11 cellular contexts compared by ENCODE assay signal in genomic region chr2:86443601-86444000, GRCh38. TPM values are rescaled to one million over a fixed set of nuclear protein-coding genes. Genes with fewer than 3 reads are reported as not detected.
DNase-seq lines count a peak whose midpoint lies in the region; ATAC-seq lines count a peak whose summit lies in the region.
"Had no signal": no experiment of that assay in that cellular context is flagged by ENCODE, and none has a peak within 500 bp of the region (broad histone marks: within the 10 kb centered on the region; RNA-seq: fewer than 3 reads in every experiment).

No MANE protein-coding gene starts in this region.

- H3K4me1 Mint-ChIP-seq in T-helper 1 cell treated with Interleukin-12 subunit alpha and Interleukin-12 subunit beta and Interleukin-4 antibody, amounts not matched to agents 30 μg/mL and 1 μg/mL, for 36 hours (ENCODE audit: low read depth): peaks cover 61% of the 10 kb centered on the region
- H3K4me1 Mint-ChIP-seq in activated T-helper 1 cell treated with anti-CD3 and anti-CD28 coated beads, Interleukin-12 subunit alpha, Interleukin-12 subunit beta, Interleukin-2, Interleukin-4 antibody, amounts not matched to agents 30 ng/mL and 10 ng/mL and 1 ng/mL, durations not matched to agents 14 hours and 24 hours and 36 hours (ENCODE audit: low read depth): peaks cover 69% of the 10 kb centered on the region

- WGBS in right cardiac atrium: 59% methylated on average over 4 of the region's 4 CpGs

- H3K27ac ChIP-seq in right cardiac atrium (ENCODE audit: low read length): no peak overlapping the region
- H3K27ac ChIP-seq in skin epidermis: peak overlapping the region in 10 of 21 experiments; percentile 14 to 59 (median 36)

- intact Hi-C loops in activated T-helper 1 cell treated with anti-CD3 and anti-CD28 coated beads, Interleukin-12 subunit alpha, Interleukin-12 subunit beta, Interleukin-2, Interleukin-4 antibody, amounts not matched to agents 30 ng/mL and 10 ng/mL and 1 ng/mL, durations not matched to agents 14 hours and 24 hours and 36 hours (cut with micrococcal nuclease): loop anchor here (2.0 to 10.0 kb wide), 5 partner anchors 41 to 1091 kb away; partner anchors contain the start of genes C2orf68, CAPG, ELMOD3 and RETSAT
- intact Hi-C loops in right cardiac atrium (cut with DNase I): loop anchor here in 1 of 4 donors (10.0 kb wide), 2 partner anchors 219 to 249 kb away; partner anchors contain the start of genes IMMT and MRPL35

- H3K9me3 Mint-ChIP-seq in T-helper 1 cell treated with Interleukin-12 subunit alpha and Interleukin-12 subunit beta and Interleukin-4 antibody, amounts not matched to agents 30 μg/mL and 1 μg/mL, for 36 hours: peaks cover 15% of the 10 kb centered on the region
- peaks cover 17% of the 10 kb centered on the region for H3K9me3 Mint-ChIP-seq in activated T-helper 1 cell treated with anti-CD3 and anti-CD28 coated beads, Interleukin-12 subunit alpha, Interleukin-12 subunit beta, Interleukin-2, Interleukin-4 antibody, amounts not matched to agents 30 ng/mL and 10 ng/mL and 1 ng/mL, durations not matched to agents 14 hours and 24 hours and 36 hours

- peaks cover 62% of the 10 kb centered on the region for H3K36me3 Mint-ChIP-seq in T-helper 1 cell treated with Interleukin-12 subunit alpha and Interleukin-12 subunit beta and Interleukin-4 antibody, amounts not matched to agents 30 μg/mL and 1 μg/mL, for 36 hours (ENCODE audit: low read depth)
- H3K36me3 Mint-ChIP-seq in activated T-helper 1 cell treated with anti-CD3 and anti-CD28 coated beads, Interleukin-12 subunit alpha, Interleukin-12 subunit beta, Interleukin-2, Interleukin-4 antibody, amounts not matched to agents 30 ng/mL and 10 ng/mL and 1 ng/mL, durations not matched to agents 14 hours and 24 hours and 36 hours (ENCODE audit: low read depth): peaks cover 47% of the 10 kb centered on the region

- H3K27ac Mint-ChIP-seq in T-helper 1 cell treated with Interleukin-12 subunit alpha and Interleukin-12 subunit beta and Interleukin-4 antibody, amounts not matched to agents 30 μg/mL and 1 μg/mL, for 36 hours: peak overlapping the region; percentile 98
- H3K27ac Mint-ChIP-seq in activated T-helper 1 cell treated with anti-CD3 and anti-CD28 coated beads, Interleukin-12 subunit alpha, Interleukin-12 subunit beta, Interleukin-2, Interleukin-4 antibody, amounts not matched to agents 30 ng/mL and 10 ng/mL and 1 ng/mL, durations not matched to agents 14 hours and 24 hours and 36 hours: peak overlapping the region; percentile 27

- peaks cover 7% of the 10 kb centered on the region for H3K4me1 ChIP-seq in right cardiac atrium (ENCODE audit: control insufficient read depth, insufficient read depth, low read length)

- H3K27me3 ChIP-seq in right cardiac atrium (ENCODE audit: control insufficient read depth, insufficient read depth): no peaks in the 10 kb centered on the region

- H3K4me3 Mint-ChIP-seq in T-helper 1 cell treated with Interleukin-12 subunit alpha and Interleukin-12 subunit beta and Interleukin-4 antibody, amounts not matched to agents 30 μg/mL and 1 μg/mL, for 36 hours: peak overlapping the region; percentile 96
- peak overlapping the region; percentile 96 for H3K4me3 Mint-ChIP-seq in activated T-helper 1 cell treated with anti-CD3 and anti-CD28 coated beads, Interleukin-12 subunit alpha, Interleukin-12 subunit beta, Interleukin-2, Interleukin-4 antibody, amounts not matched to agents 30 ng/mL and 10 ng/mL and 1 ng/mL, durations not matched to agents 14 hours and 24 hours and 36 hours

- DNase-seq in T-helper 1 cell: no peak
- no peak for DNase-seq in activated T-helper 1 cell treated with anti-CD3 and anti-CD28 coated beads, Interleukin-12 subunit alpha, Interleukin-12 subunit beta, Interleukin-2, Interleukin-4 antibody, amounts not matched to agents 30 ng/mL and 10 ng/mL and 1 ng/mL, durations not matched to agents 14 hours and 24 hours and 36 hours (ENCODE audit: low spot score)
- no peak for DNase-seq in right cardiac atrium
- DNase-seq in NCI-H2171 (lab: John Stamatoyannopoulos, UW): no peak
- DNase-seq in activated CD4-positive, CD25-positive, alpha-beta regulatory T cell (lab: John Stamatoyannopoulos, UW): no peak
- DNase-seq: 8988T, NCI-H748 treated with DMSO at 0.1 percent for 48 hours, posterior cingulate gyrus had no signal

- ATAC-seq in right cardiac atrium (no peak), GM21381 (IDR thresholded peaks at IDR 0.05; ENCODE audit: unreplicated experiment) (no peak)

- H3K27me3 Mint-ChIP-seq in T-helper 1 cell treated with Interleukin-12 subunit alpha and Interleukin-12 subunit beta and Interleukin-4 antibody, amounts not matched to agents 30 μg/mL and 1 μg/mL, for 36 hours (ENCODE audit: low read depth): no peaks in the 10 kb centered on the region
- peaks cover 5% of the 10 kb centered on the region for H3K27me3 Mint-ChIP-seq in activated T-helper 1 cell treated with anti-CD3 and anti-CD28 coated beads, Interleukin-12 subunit alpha, Interleukin-12 subunit beta, Interleukin-2, Interleukin-4 antibody, amounts not matched to agents 30 ng/mL and 10 ng/mL and 1 ng/mL, durations not matched to agents 14 hours and 24 hours and 36 hours (ENCODE audit: insufficient read depth)

- no peaks in the 10 kb centered on the region for H3K9me3 ChIP-seq in right cardiac atrium (ENCODE audit: control insufficient read depth, low read length)

- H3K4me3 ChIP-seq in right cardiac atrium (ENCODE audit: low read length): peak overlapping the region; percentile 99
- peak overlapping the region in 4 of 7 experiments; percentile 13 to 83 (median 76) for H3K4me3 ChIP-seq in skin epidermis

RNA-seq across cellular contexts. Expression of gene KDM3A, which starts 2.4 kb away (rescaled TPM):
- total RNA-seq in activated T-helper 1 cell treated with anti-CD3 and anti-CD28 coated beads, Interleukin-12 subunit alpha, Interleukin-12 subunit beta, Interleukin-2, Interleukin-4 antibody, amounts not matched to agents 30 ng/mL and 10 ng/mL and 1 ng/mL, durations not matched to agents 14 hours and 24 hours and 36 hours: 61.6 and 67.3 TPM in 2 replicates
- total RNA-seq in right cardiac atrium: 10 to 100 TPM; 41.3 to 54.3 (median 47.1) TPM
- 21.0 TPM for polyA plus RNA-seq in right cardiac atrium
